Comparison of ENCODE assay signal across 18 cellular contexts in genomic region chr13:34772881-34773280, GRCh38.
DNase-seq lines count a peak whose midpoint lies in the region; ATAC-seq, FAIRE-seq and TF ChIP-seq lines count a peak whose summit lies in the region.
"Had no signal": no experiment of that assay in that cellular context is flagged by ENCODE, and none has a peak within 500 bp of the region (broad histone marks: within the 10 kb centered on the region; RNA-seq: fewer than 3 reads in every experiment).

No MANE protein-coding gene starts in this region.

- intact Hi-C loops in left colon (cut with DNase I, micrococcal nuclease) = no loop called here

- DNase-seq in NCI-H510A treated with DMSO at 0.1 percent for 48 hours (lab: John Stamatoyannopoulos, UW) (peak; percentile 13), NCI-H510A (lab: John Stamatoyannopoulos, UW) (no peak), NCI-H146 treated with DMSO at 0.1 percent for 48 hours (lab: John Stamatoyannopoulos, UW; ENCODE audit: unreplicated experiment) (peak; percentile 75), NCI-H748 treated with DMSO at 0.1 percent for 48 hours (lab: John Stamatoyannopoulos, UW) (peak; percentile 18), left colon (no peak), frontal cortex (ENCODE audit: low spot score in 2 of 2) (no peak), HK-2 (ENCODE audit: unreplicated experiment) (no peak)
- DNase-seq: AML-193; CD4-positive, alpha-beta T cell; DMS153; DND-41; EL; H9 had no signal

- no peak for FAIRE-seq in frontal cortex (lab: Jason Lieb, UNC)
- FAIRE-seq: A549, GM12878, GM19239, H1 had no signal

- ATAC-seq in left colon = peak; percentile 52
- no peak for ATAC-seq in SK-N-SH treated with all-trans-retinoic acid at 6 μM for 48 hours
- ATAC-seq: A549, GM12878 had no signal

TF ChIP-seq in SK-N-SH treated with all-trans-retinoic acid at 6 μM for 48 hours, 23 proteins besides CTCF, POLR2A, EP300 and RAD21:
- TF ChIP-seq ZNF8 (CRISPR knock-in tag; IDR thresholded peaks at IDR 0.05) (no peak), TOX (CRISPR knock-in tag; IDR thresholded peaks at IDR 0.05; ENCODE audit: borderline replicate concordance) (no peak), ARNTL (CRISPR knock-in tag; IDR thresholded peaks at IDR 0.05; ENCODE audit: borderline replicate concordance, low read depth) (no peak), OSR1 (CRISPR knock-in tag; IDR thresholded peaks at IDR 0.05) (no peak), PATZ1 (CRISPR knock-in tag; IDR thresholded peaks at IDR 0.05; ENCODE audit: borderline replicate concordance) (no peak), ZFP3 (CRISPR knock-in tag; IDR thresholded peaks at IDR 0.05) (no peak), TCF4 (CRISPR knock-in tag; IDR thresholded peaks at IDR 0.05; ENCODE audit: borderline replicate concordance) (no peak), TSHZ2 (CRISPR knock-in tag; IDR thresholded peaks at IDR 0.05) (no peak), ESRRG (CRISPR knock-in tag; IDR thresholded peaks at IDR 0.05) (no peak), RARB (CRISPR knock-in tag; IDR thresholded peaks at IDR 0.05) (no peak), ISL1 (CRISPR knock-in tag; IDR thresholded peaks at IDR 0.05) (no peak), ZFP30 (CRISPR knock-in tag; IDR thresholded peaks at IDR 0.05) (no peak), ZNF70 (CRISPR knock-in tag; IDR thresholded peaks at IDR 0.05) (no peak), CSDC2 (CRISPR knock-in tag; IDR thresholded peaks at IDR 0.05) (no peak), GLIS3 (CRISPR knock-in tag; IDR thresholded peaks at IDR 0.05) (no peak), PPARA (CRISPR knock-in tag; IDR thresholded peaks at IDR 0.05; ENCODE audit: borderline replicate concordance) (no peak)

Comparison
In these comparisons a context has a peak if more than half of its experiments do, and no peak if none do; other contexts are left out.
1. DNase-seq: peak in NCI-H510A treated with DMSO at 0.1 percent for 48 hours (single experiment), NCI-H146 treated with DMSO at 0.1 percent for 48 hours (single experiment) and NCI-H748 treated with DMSO at 0.1 percent for 48 hours (single experiment); none in NCI-H510A (single experiment), left colon (0 of 2), frontal cortex (0 of 2) and HK-2 (single experiment).